In the genomic region with DNA sequence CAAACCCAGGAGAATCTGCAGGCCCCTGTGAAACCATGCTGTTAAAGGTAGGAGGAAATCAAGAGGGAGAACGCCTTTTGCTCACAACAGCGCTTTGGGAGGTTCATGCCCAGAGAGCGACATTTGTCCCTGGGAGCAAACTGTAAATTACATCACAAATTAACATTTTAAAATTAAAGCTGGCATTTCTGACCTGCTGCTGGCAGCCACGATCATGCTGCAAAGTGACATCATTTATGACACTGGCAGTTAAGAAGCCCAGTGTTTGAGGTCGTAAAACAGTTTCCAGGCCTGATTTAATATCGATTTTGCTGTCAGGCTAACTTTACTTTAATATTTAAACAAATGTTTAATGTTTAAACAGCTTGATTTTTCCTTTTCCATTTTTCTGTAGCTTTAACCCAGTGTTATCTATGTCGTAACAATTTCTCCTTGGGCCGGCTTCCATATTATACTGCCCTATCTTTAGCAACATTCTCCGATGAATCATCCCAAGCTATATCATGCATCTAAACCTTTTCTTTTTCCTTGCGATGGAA, we compare ENCODE assay signal across 25 cellular contexts.
DNase-seq lines count a peak whose midpoint lies in the region; ATAC-seq, FAIRE-seq and TF ChIP-seq lines count a peak whose summit lies in the region.
"Had no signal": no experiment of that assay in that cellular context is flagged by ENCODE, and none has a peak within 500 bp of the region (broad histone marks: within the 10 kb centered on the region; RNA-seq: fewer than 3 reads in every experiment).

No MANE protein-coding gene starts in this region.

- H3K4me3 ChIP-seq in kidney (ENCODE audit: low read length in 2 of 2) = no peak overlapping the region
- H3K4me3 ChIP-seq: coronary artery, HAP-1, smooth muscle cell, uterus had no signal

- DNase-seq in NCI-H146 (lab: John Stamatoyannopoulos, UW) = peak; percentile 52
- DNase-seq in mucosa of gallbladder (ENCODE audit: low spot score) = peak; percentile 50
- DNase-seq in kidney = no peak
- DNase-seq: activated CD4-positive, alpha-beta T cell treated with anti-CD3 and anti-CD28 coated beads, Interleukin-2, amount 10 ng/mL, durations not matched to agents 24 days and 14 days; activated CD8-positive, alpha-beta memory T cell treated with anti-CD3 and anti-CD28 coated beads, Interleukin-2, amount 50 U/mL, for 48 hours; activated gamma-delta T cell treated with Interleukin-2 at 50 U/mL for 16 hours; aorta; CD8-positive, alpha-beta memory T cell; left cardiac atrium; NCI-H2227 treated with DMSO at 0.1 percent for 48 hours; NK-92 treated with Interleukin-12 subunit alpha and Interleukin-12 subunit beta, amount 100 ng/mL, for 24 hours; RPMI8226; stimulated activated CD4-positive, alpha-beta T cell treated with anti-CD3 and anti-CD28 coated beads, Interleukin-4, amount 100 ng/mL, for 24 hours; uterus had no signal

- ATAC-seq in GM21619 (IDR thresholded peaks at IDR 0.05; ENCODE audit: unreplicated experiment) = no peak
- ATAC-seq in GM21737 (IDR thresholded peaks at IDR 0.05; ENCODE audit: unreplicated experiment) = no peak
- ATAC-seq in HG02981 (IDR thresholded peaks at IDR 0.05; ENCODE audit: unreplicated experiment) = no peak

- H3K36me3 ChIP-seq in kidney (ENCODE audit: control insufficient read depth in 1 of 2, insufficient read depth in 2 of 2, low read length in 2 of 2) = no peaks in the 10 kb centered on the region
- H3K36me3 ChIP-seq: HAP-1, uterus had no signal

- TF ChIP-seq CTCF in kidney (IDR thresholded peaks at IDR 0.05; ENCODE audit: borderline replicate concordance, extremely low read depth, insufficient read depth) = no peak

- no peaks in the 10 kb centered on the region for H3K9me3 ChIP-seq in kidney (ENCODE audit: control insufficient read depth in 1 of 2, low read length in 2 of 2)
- H3K9me3 ChIP-seq: HAP-1, uterus had no signal

- intact Hi-C loops in kidney (cut with DNase I) = no loop called here

- H3K27ac ChIP-seq in kidney (ENCODE audit: low read depth in 2 of 2, low read length in 2 of 2) = no peak overlapping the region
- H3K27ac ChIP-seq: coronary artery, epithelial cell of prostate, uterus had no signal

- H3K4me1 ChIP-seq in kidney (ENCODE audit: control insufficient read depth in 1 of 2, insufficient read depth in 1 of 2, low read depth in 1 of 2, low read length in 2 of 2) = no peaks in the 10 kb centered on the region
- H3K4me1 ChIP-seq: HAP-1, uterus had no signal

- FAIRE-seq in G401.6 (lab: Jason Lieb, UNC) = peak; percentile 70
- FAIRE-seq in colon (lab: Jason Lieb, UNC) = peak; percentile 90
- FAIRE-seq in kidney (lab: Jason Lieb, UNC) = no peak
- FAIRE-seq: frontal cortex, GM18507 had no signal

- no peak overlapping the region for H3K9ac ChIP-seq in kidney (ENCODE audit: low read length in 2 of 2)
